9 cellular contexts compared by ENCODE assay signal in the genomic region with DNA sequence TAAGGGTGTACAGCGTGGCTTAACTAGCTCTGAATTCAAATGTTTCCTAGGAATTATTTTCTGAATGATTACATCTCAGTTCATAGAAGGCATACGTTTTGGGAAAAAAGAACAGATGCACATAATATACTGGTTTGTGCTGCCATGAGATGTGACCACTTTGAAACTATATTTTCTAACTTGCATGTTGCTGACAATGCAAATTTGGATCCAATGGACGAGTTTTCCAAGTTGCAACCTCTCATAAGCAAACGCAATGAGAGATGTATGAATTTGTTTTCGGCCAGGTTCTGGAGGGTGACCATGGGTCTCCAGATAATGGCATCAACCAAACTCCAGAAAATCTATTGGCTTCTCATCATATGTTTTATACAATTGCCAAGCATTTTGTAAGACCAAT.
"Had no signal": no experiment of that assay in that cellular context is flagged by ENCODE, and none has a peak within 500 bp of the region (broad histone marks: within the 10 kb centered on the region; RNA-seq: fewer than 3 reads in every experiment).

No MANE protein-coding gene starts in this region.

- H3K9me3 ChIP-seq: HAP-1 had no signal

- H3K27ac Mint-ChIP-seq: HFFc6, IgD-negative memory B cell had no signal

- H2AFZ ChIP-seq: GM23248 had no signal

- H3K9ac ChIP-seq: GM23248 had no signal

- H3K36me3 Mint-ChIP-seq: IgD-negative memory B cell had no signal

- ATAC-seq: HCT116 had no signal

- H3K4me1 Mint-ChIP-seq: IgD-negative memory B cell had no signal

- H3K4me1 ChIP-seq: HAP-1 had no signal

- H3K4me3 Mint-ChIP-seq: HFFc6, IgD-negative memory B cell had no signal

- H3K36me3 ChIP-seq: HAP-1 had no signal

- DNase-seq: GM23248, H7, HFFc6, Karpas-422, KG1 had no signal

- H3K27me3 Mint-ChIP-seq: IgD-negative memory B cell had no signal

- H3K27ac ChIP-seq: GM23248, HL-60 had no signal

- H3K4me3 ChIP-seq: GM23248, HAP-1 had no signal
